In genomic region chr13:70424428-70424827, GRCh38 we compare ENCODE assay signal across 19 cellular contexts.
DNase-seq lines count a peak whose midpoint lies in the region; ATAC-seq and TF ChIP-seq lines count a peak whose summit lies in the region.
"Had no signal": no experiment of that assay in that cellular context is flagged by ENCODE, and none has a peak within 500 bp of the region (broad histone marks: within the 10 kb centered on the region; RNA-seq: fewer than 3 reads in every experiment).

No MANE protein-coding gene starts in this region.

- WGBS in HUES64, result 85% methylated on average over 7 of the region's 7 CpGs
- no CpG with 5 or more reads among the region's 7 CpGs for WGBS in iPS DF 6.9 (ENCODE audit: insufficient coverage, insufficient read length)

- H3K4me1 ChIP-seq in HUES64 (ENCODE audit: insufficient read depth, low read length) (peaks cover 12% of the 10 kb centered on the region), iPS DF 6.9 (ENCODE audit: control insufficient read depth, insufficient read depth, low read length) (no peaks in the 10 kb centered on the region)
- H3K4me1 ChIP-seq: A549; BLaER1 treated with 17β-estradiol and CSF1 and Interleukin-3, amounts not matched to agents 10 nM and 100 nM; colonic mucosa; heart left ventricle; psoas muscle; upper lobe of right lung had no signal

- H3K9ac ChIP-seq in HUES64 (ENCODE audit: low read depth, low read length), result no peak overlapping the region
- H3K9ac ChIP-seq: BLaER1 treated with 17β-estradiol and CSF1 and Interleukin-3, amounts not matched to agents 10 nM and 100 nM had no signal

- H3K9me3 ChIP-seq in HUES64 (ENCODE audit: insufficient read depth, low read depth, low read length), result no peaks in the 10 kb centered on the region
- no peaks in the 10 kb centered on the region for H3K9me3 ChIP-seq in iPS DF 6.9 (ENCODE audit: control insufficient read depth, insufficient read depth, low read length)
- H3K9me3 ChIP-seq: A549; BLaER1 treated with 17β-estradiol and CSF1 and Interleukin-3, amounts not matched to agents 10 nM and 100 nM; colonic mucosa; psoas muscle; upper lobe of right lung had no signal

- H3K36me3 ChIP-seq in HUES64 (ENCODE audit: insufficient read depth, low read length) (no peaks in the 10 kb centered on the region), iPS DF 6.9 (ENCODE audit: control insufficient read depth, insufficient read depth, low read length) (no peaks in the 10 kb centered on the region)
- H3K36me3 ChIP-seq: BLaER1 treated with 17β-estradiol and CSF1 and Interleukin-3, amounts not matched to agents 10 nM and 100 nM; colonic mucosa; heart left ventricle; upper lobe of right lung had no signal

- DNase-seq in COLO668 (lab: John Stamatoyannopoulos, UW; ENCODE audit: unreplicated experiment) (peak; percentile 31), NCI-H748 (lab: John Stamatoyannopoulos, UW; ENCODE audit: unreplicated experiment) (peak; percentile 99), iPS DF 6.9 (ENCODE audit: low read depth, low spot score) (peak; percentile 45), GOT3 (lab: John Stamatoyannopoulos, UW) (no peak)
- DNase-seq in activated naive CD4-positive, alpha-beta T cell (lab: John Stamatoyannopoulos, UW), result no peak
- DNase-seq: activated CD8-positive, alpha-beta memory T cell treated with anti-CD3 and anti-CD28 coated beads for 24 hours; activated naive CD8-positive, alpha-beta T cell treated with anti-CD3 and anti-CD28 coated beads for 36 hours; activated T-cell treated with anti-CD3 and anti-CD28 coated beads, Interleukin-2, amount 50 U/mL, for 72 hours; colonic mucosa; heart left ventricle; IMR-90; NCI-H2171 treated with DMSO at 0.1 percent for 48 hours; psoas muscle; upper lobe of right lung had no signal

- H3K27me3 ChIP-seq in HUES64 (ENCODE audit: insufficient read depth, low read length), result no peaks in the 10 kb centered on the region
- H3K27me3 ChIP-seq in iPS DF 6.9 (ENCODE audit: control insufficient read depth, insufficient read depth, low read length), result no peaks in the 10 kb centered on the region
- H3K27me3 ChIP-seq: BLaER1 treated with 17β-estradiol and CSF1 and Interleukin-3, amounts not matched to agents 10 nM and 100 nM; colonic mucosa; heart left ventricle; upper lobe of right lung had no signal

- H3K4me3 ChIP-seq in HUES64 (ENCODE audit: low read length), result no peak overlapping the region
- no peak overlapping the region for H3K4me3 ChIP-seq in iPS DF 6.9 (ENCODE audit: low read length)
- H3K4me3 ChIP-seq: A549; BLaER1 treated with 17β-estradiol and CSF1 and Interleukin-3, amounts not matched to agents 10 nM and 100 nM; colonic mucosa; heart left ventricle; psoas muscle; upper lobe of right lung had no signal

- ATAC-seq in GM21737 (IDR thresholded peaks at IDR 0.05; ENCODE audit: unreplicated experiment), result no peak
- no peak for ATAC-seq in SK-N-SH treated with all-trans-retinoic acid at 6 μM for 48 hours
- ATAC-seq: A549; activated T-cell treated with anti-CD3 and anti-CD28 coated beads, Interleukin-2, amount 50 U/mL, for 72 hours; heart left ventricle; psoas muscle; upper lobe of right lung had no signal

- peak overlapping the region; percentile 73; the same call in 1 of the 2 replicates for H3K27ac ChIP-seq in HUES64 (ENCODE audit: low read depth, low read length)
- H3K27ac ChIP-seq in iPS DF 6.9 (ENCODE audit: low read length), result no peak overlapping the region
- H3K27ac ChIP-seq: A549; BLaER1 treated with 17β-estradiol and CSF1 and Interleukin-3, amounts not matched to agents 10 nM and 100 nM; colonic mucosa; heart left ventricle; psoas muscle; upper lobe of right lung had no signal

TF ChIP-seq in SK-N-SH treated with all-trans-retinoic acid at 6 μM for 48 hours, 23 proteins besides CTCF, POLR2A, EP300 and RAD21:
- TF ChIP-seq ZFP3 (CRISPR knock-in tag; IDR thresholded peaks at IDR 0.05), result no peak
- TF ChIP-seq ZNF8 (CRISPR knock-in tag; IDR thresholded peaks at IDR 0.05), result no peak
- TF ChIP-seq GLIS3 (CRISPR knock-in tag; IDR thresholded peaks at IDR 0.05), result no peak
- no peak for TF ChIP-seq BACH2 (CRISPR knock-in tag; IDR thresholded peaks at IDR 0.05; ENCODE audit: borderline replicate concordance)
- TF ChIP-seq ARNTL (CRISPR knock-in tag; IDR thresholded peaks at IDR 0.05; ENCODE audit: borderline replicate concordance, low read depth), result no peak
- no peak for TF ChIP-seq CSDC2 (CRISPR knock-in tag; IDR thresholded peaks at IDR 0.05)
- TF ChIP-seq TCF4 (CRISPR knock-in tag; IDR thresholded peaks at IDR 0.05; ENCODE audit: borderline replicate concordance), result no peak
- TF ChIP-seq CREB5 (CRISPR knock-in tag; IDR thresholded peaks at IDR 0.05; ENCODE audit: low read depth), result no peak

Comparison
In these comparisons a context has a peak if more than half of its experiments do, and no peak if none do; other contexts are left out.
1. DNase-seq: peak in COLO668 (single experiment), NCI-H748 (single experiment) and iPS DF 6.9 (single experiment); none in activated naive CD4-positive, alpha-beta T cell (0 of 4) and GOT3 (single experiment).